1 cellular context compared by ENCODE assay signal in the genomic region with DNA sequence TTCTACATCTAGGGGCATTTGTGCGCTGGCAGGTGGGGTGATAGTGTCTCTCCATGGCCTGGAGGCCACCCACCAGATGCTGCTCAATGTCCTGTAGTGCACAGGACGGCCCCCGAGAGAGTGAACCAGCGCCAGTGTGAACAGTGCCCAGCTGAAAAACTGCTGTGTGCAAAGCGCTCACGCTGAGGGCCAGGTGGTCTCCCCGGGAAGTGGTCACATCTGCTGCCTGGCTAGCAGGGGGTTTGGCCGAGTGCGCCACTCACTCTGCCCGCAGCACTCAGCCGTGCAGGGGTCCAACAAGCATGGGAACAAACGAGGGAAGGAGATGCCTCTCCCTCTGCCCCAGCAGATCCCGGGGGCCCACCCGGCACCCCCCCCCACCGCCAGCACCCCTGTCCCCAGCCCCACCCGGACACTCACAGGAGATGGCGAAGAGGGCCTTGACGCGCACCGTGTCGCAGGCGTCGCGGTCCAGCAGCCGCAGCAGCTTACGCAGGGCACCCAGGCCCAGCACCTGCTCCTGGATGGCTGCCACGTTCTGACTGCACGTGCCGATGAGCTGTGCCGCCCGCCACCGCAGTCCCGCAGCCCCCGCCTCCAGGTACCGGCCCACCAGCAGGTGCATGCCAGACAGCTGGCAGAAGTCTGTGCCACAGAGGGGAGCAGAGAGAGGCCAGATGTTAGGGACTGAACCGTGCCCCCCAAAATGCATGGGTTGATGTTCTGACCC.
TF ChIP-seq lines count a peak whose summit lies in the region.

No MANE protein-coding gene starts in this region.

TF ChIP-seq in HepG2, 621 proteins besides CTCF, POLR2A, EP300 and RAD21:
- TF ChIP-seq RFX5 (IDR thresholded peaks at IDR 0.05; ENCODE audit: low read depth, low read length): no peak
- 0 out of 2 replicates have a peak, but pooled peaks have one; percentile 26 for TF ChIP-seq RBFOX2 (IDR thresholded peaks at IDR 0.05; ENCODE audit: low read depth, low read length)
- no peak for TF ChIP-seq ZBTB7A (CRISPR knock-in tag; IDR thresholded peaks at IDR 0.05)
